20 cellular contexts compared by ENCODE assay signal in genomic region chr10:126207313-126207771, GRCh38.
"Had no signal": no experiment of that assay in that cellular context is flagged by ENCODE, and none has a peak within 500 bp of the region (broad histone marks: within the 10 kb centered on the region; RNA-seq: fewer than 3 reads in every experiment).

No MANE protein-coding gene starts in this region.

- H3K4me3 ChIP-seq: breast epithelium, psoas muscle, right lobe of liver, spleen, testis, upper lobe of left lung had no signal

- H3K36me3 ChIP-seq: breast epithelium, right lobe of liver, spleen, upper lobe of left lung had no signal

- ATAC-seq: activated CD8-positive, alpha-beta T cell treated with anti-CD3 and anti-CD28 coated beads, Interleukin-2, amount 10 ng/mL, durations not matched to agents 7 days and 5 days; psoas muscle; right lobe of liver; stimulated activated naive CD8-positive, alpha-beta T cell treated with anti-CD3 and anti-CD28 coated beads, Interleukin-15, amount 100 ng/mL, for 72 hours had no signal

- H3K27ac ChIP-seq: epithelial cell of prostate, psoas muscle, right lobe of liver, spleen, testis, upper lobe of left lung had no signal

- DNase-seq: activated B cell treated with CpG ODN at 0.5 μM for 24 hours; activated CD4-positive, alpha-beta T cell treated with anti-CD3 and anti-CD28 coated beads, Interleukin-2, amount 10 ng/mL, durations not matched to agents 24 days and 14 days; activated CD8-positive, alpha-beta memory T cell treated with anti-CD3 and anti-CD28 coated beads, Interleukin-2, amount 50 U/mL, for 48 hours; activated CD8-positive, alpha-beta T cell treated with anti-CD3 and anti-CD28 coated beads, Interleukin-2, amount 10 ng/mL, durations not matched to agents 7 days and 5 days; activated naive CD8-positive, alpha-beta T cell treated with anti-CD3 and anti-CD28 coated beads, Interleukin-2, amount 10 ng/mL, durations not matched to agents 7 days and 5 days; anterior cingulate cortex; cerebellar nuclear complex; effector memory CD4-positive, alpha-beta T cell; glutamatergic neuron; hypothalamus; kidney glomerular epithelial cell; psoas muscle; right lobe of liver; spleen; stimulated activated naive CD8-positive, alpha-beta T cell treated with anti-CD3 and anti-CD28 coated beads, Interleukin-15, amount 100 ng/mL, for 72 hours; T-helper 2 cell; testis; upper lobe of left lung had no signal

- H3K4me1 ChIP-seq: breast epithelium, psoas muscle, right lobe of liver, spleen, testis, upper lobe of left lung had no signal

- H3K9me3 ChIP-seq: breast epithelium, psoas muscle, right lobe of liver, spleen, testis, upper lobe of left lung had no signal

- H3K27me3 ChIP-seq: breast epithelium, right lobe of liver, testis, upper lobe of left lung had no signal
